Comparison of ENCODE assay signal across 8 cellular contexts in genomic region chr17:30477083-30477757, GRCh38. TPM values are rescaled to one million over a fixed set of nuclear protein-coding genes. Genes with fewer than 3 reads are reported as not detected.
A peak's percentile ranks its signal among the peaks of the same experiment; 100 is the strongest.
DNase-seq lines count a peak whose midpoint lies in the region; ATAC-seq, FAIRE-seq and TF ChIP-seq lines count a peak whose summit lies in the region.

Gene GOSR1 (plus strand): TSS chr17:30477408. CDS start chr17:30477434, 26 bp downstream.

- H3K4me3 ChIP-seq in OCI-LY7 (ENCODE audit: low read depth, low read length, poor library complexity, severe bottlenecking): peak within 1 kb of the TSS; percentile 88
- peak within 1 kb of the TSS; percentile 57 to 100 (median 90) for H3K4me3 ChIP-seq in endothelial cell of umbilical vein (replicated peaks in 1 of 3; ENCODE audit: insufficient read depth in 1 of 3, low read depth in 1 of 3, low read length in 3 of 3)

- peaks cover 17% of the 10 kb centered on the region for H3K4me1 ChIP-seq in OCI-LY7 (ENCODE audit: insufficient read depth, low read length, poor library complexity, severe bottlenecking)
- H3K4me1 ChIP-seq in endothelial cell of umbilical vein (ENCODE audit: control insufficient read depth, extremely low read depth, insufficient read depth, low read length): peaks cover 12% of the 10 kb centered on the region

- CTCF ChIA-PET in OCI-LY7 (lab: Charles Lee; ENCODE audit: unreplicated experiment): interaction anchor here (0.6 kb wide), 1 partner anchor 1589 kb away, joined by 3 read pairs; no protein-coding TSS in a partner anchor
- CTCF ChIA-PET in endothelial cell of umbilical vein (lab: Charles Lee): interaction anchor here (0.7 to 2.2 kb wide), 32 partner anchors 9 to 373 kb away, joined by 3 to 29 read pairs (median 4); partner anchors contain the start of gene BLMH

- H3K36me3 ChIP-seq in OCI-LY7 (ENCODE audit: insufficient read depth, low read length): peaks cover 33% of the 10 kb centered on the region
- H3K36me3 ChIP-seq in endothelial cell of umbilical vein (ENCODE audit: control insufficient read depth in 2 of 2, extremely low read depth in 1 of 2, insufficient read depth in 2 of 2, low read length in 2 of 2): no peaks in the 10 kb centered on the region

- intact Hi-C loops in OCI-LY7 (cut with micrococcal nuclease; ENCODE audit: unreplicated experiment) (loop anchor here (1.0 to 5.0 kb wide), 3 partner anchors 98 to 135 kb away; no protein-coding TSS in a partner anchor), endothelial cell of umbilical vein (cut with micrococcal nuclease) (loop anchor here (1.0 to 5.0 kb wide), 5 partner anchors 78 to 238 kb away; no protein-coding TSS in a partner anchor)

- H3K27ac ChIP-seq in OCI-LY7 (ENCODE audit: low read depth, low read length, poor library complexity, severe bottlenecking): peak within 1 kb of the TSS; percentile 42
- H3K27ac ChIP-seq in endothelial cell of umbilical vein (ENCODE audit: insufficient read depth, low read depth, low read length): peak within 1 kb of the TSS; percentile 85

- POLR2A ChIA-PET in OCI-LY7 (lab: Charles Lee) (interaction anchor here (0.6 to 1.5 kb wide), 3 partner anchors 9 to 955 kb away, joined by 4 to 7 read pairs (median 4); no protein-coding TSS in a partner anchor), endothelial cell of umbilical vein (lab: Charles Lee) (interaction anchor here (0.6 kb wide), 2 partner anchors 117 to 761 kb away, joined by 3 to 4 read pairs; no protein-coding TSS in a partner anchor)

- peak within 1 kb of the TSS; percentile 95 for H2AFZ ChIP-seq in OCI-LY7 (ENCODE audit: low read length)
- peak within 1 kb of the TSS; percentile 83 for H2AFZ ChIP-seq in endothelial cell of umbilical vein (ENCODE audit: low read depth, low read length)

- H3K79me2 ChIP-seq in OCI-LY7 (ENCODE audit: insufficient read depth, low read depth, low read length) (peaks cover 21% of the 10 kb centered on the region), endothelial cell of umbilical vein (ENCODE audit: control insufficient read depth, insufficient read depth, low read length) (peaks cover 19% of the 10 kb centered on the region)

- dilution Hi-C loops in endothelial cell of umbilical vein (cut with MboI; ENCODE audit: extremely low pct_ligation_motif_present, low sequenced_read_pairs): no loop called here

- peak; percentile 93 for ATAC-seq in GM21447 (IDR thresholded peaks at IDR 0.05; ENCODE audit: unreplicated experiment)

- H3K27me3 ChIP-seq in endothelial cell of umbilical vein (ENCODE audit: control insufficient read depth in 2 of 2, insufficient read depth in 2 of 2, low read length in 2 of 2): peaks cover 0 to 4% of the 10 kb centered on the region in 2 experiments

- peak; percentile 84 for TF ChIP-seq CTCF in OCI-LY7 (conservative IDR thresholded peaks at IDR 0.05; ENCODE audit: low read length)
- peak; percentile 78 to 93 for TF ChIP-seq CTCF in endothelial cell of umbilical vein (IDR thresholded peaks at IDR 0.05; ENCODE audit: extremely low read depth in 1 of 2, insufficient read depth in 1 of 2, low read depth in 1 of 2, low read length in 2 of 2)

- H3K9ac ChIP-seq in endothelial cell of umbilical vein (replicated peaks; ENCODE audit: extremely low read depth, insufficient read depth, low read length): peak within 1 kb of the TSS; percentile 97

- DNase-seq in DMS 273 treated with DMSO at 0.1 percent for 48 hours (lab: John Stamatoyannopoulos, UW): peak; percentile 91
- peak; percentile 79 for DNase-seq in HuH-7 (ENCODE audit: low spot score)
- peak; percentile 96 for DNase-seq in OCI-LY7 (ENCODE audit: low spot score)
- DNase-seq in activated T-cell treated with anti-CD3 and anti-CD28 coated beads for 1 hour (ENCODE audit: low read depth): peak; percentile 84
- peak; percentile 97 for DNase-seq in endothelial cell of umbilical vein (ENCODE audit: low read depth, low spot score)
- DNase-seq in midbrain (lab: John Stamatoyannopoulos, UW): peak; percentile 97
- peak; percentile 79 to 85 for DNase-seq in stimulated activated CD8-positive, alpha-beta memory T cell treated with anti-CD3 and anti-CD28 coated beads, Interleukin-2, amount 100 ng/mL, for 1 hour (ENCODE audit: low read depth in 2 of 2)

- H3K9me2 ChIP-seq in OCI-LY7 (ENCODE audit: insufficient read depth, low read length): no peaks in the 10 kb centered on the region

- H3K9me3 ChIP-seq in OCI-LY7 (ENCODE audit: low read length) (no peaks in the 10 kb centered on the region), endothelial cell of umbilical vein (replicated peaks; ENCODE audit: control insufficient read depth, insufficient read depth, low read length) (no peaks in the 10 kb centered on the region)

- H3K9me1 ChIP-seq in endothelial cell of umbilical vein (replicated peaks; ENCODE audit: control insufficient read depth, extremely low read depth, insufficient read depth, low read length): no peaks in the 10 kb centered on the region

- peak; percentile 88 for TF ChIP-seq POLR2A in endothelial cell of umbilical vein (IDR thresholded peaks at IDR 0.05; ENCODE audit: low read depth, low read length)

- BruUV-seq in OCI-LY7 (replicated peaks; lab: Mats Ljungman, UMichigan) (no TSS peak), endothelial cell of umbilical vein (replicated peaks; lab: Mats Ljungman, UMichigan) (no TSS peak)

- H4K20me1 ChIP-seq in OCI-LY7 (ENCODE audit: insufficient read depth, low read length) (no peaks in the 10 kb centered on the region), endothelial cell of umbilical vein (replicated peaks; ENCODE audit: control insufficient read depth, extremely low read depth, insufficient read depth, low read length) (no peaks in the 10 kb centered on the region)

- peak; percentile 96 for FAIRE-seq in endothelial cell of umbilical vein (lab: Jason Lieb, UNC)

- H3K4me2 ChIP-seq in OCI-LY7 (ENCODE audit: low read length): peak within 1 kb of the TSS; percentile 78
- H3K4me2 ChIP-seq in endothelial cell of umbilical vein (ENCODE audit: insufficient read depth, low read length): peak within 1 kb of the TSS; percentile 95

TF ChIP-seq in endothelial cell of umbilical vein, 7 proteins besides CTCF, POLR2A, EP300 and RAD21:
- TF ChIP-seq MYC (IDR thresholded peaks at IDR 0.05; ENCODE audit: low read depth, low read length) (peak; percentile 55), GATA2 (IDR thresholded peaks at IDR 0.05; ENCODE audit: insufficient read depth, insufficient read length, low read depth, low read length) (no peak), FOS (IDR thresholded peaks at IDR 0.05; ENCODE audit: borderline replicate concordance, insufficient read depth, low read length) (no peak), POLR2AphosphoS5 (IDR thresholded peaks at IDR 0.05; ENCODE audit: insufficient read depth, low read depth, low read length) (peak; percentile 89), JUN (IDR thresholded peaks at IDR 0.05; ENCODE audit: borderline replicate concordance, insufficient read depth, insufficient read length, low read depth) (no peak), EZH2 (IDR thresholded peaks at IDR 0.05; ENCODE audit: borderline replicate concordance, low read depth, low read length, severe bottlenecking) (no peak)
TF ChIP-seq in endothelial cell of umbilical vein: peak in this region for 2.

RNA-seq across cellular contexts. Expression of gene GOSR1, which starts in this region (rescaled TPM):
- total RNA-seq in OCI-LY7 (2014; rRNA removed; shearing (Covaris generic)): 15.9 and 17.0 TPM in 2 replicates
- total RNA-seq in OCI-LY7 (2022): 49.8 and 49.9 TPM in 2 replicates
- 41.0 and 43.8 TPM in 2 replicates for total RNA-seq in endothelial cell of umbilical vein
- 8.5 and 13.8 TPM in 2 replicates for polyA plus RNA-seq in endothelial cell of umbilical vein
- 13.8 and 15.4 TPM in 2 replicates for polyA plus RNA-seq in endothelial cell of umbilical vein (2011; cell fraction: cytosol; rRNA removed)
- polyA plus RNA-seq in endothelial cell of umbilical vein (2011; cell fraction: nucleus; rRNA removed): 30.7 and 36.7 TPM in 2 replicates
- 38.0 TPM in 2 replicates for polyA plus RNA-seq in endothelial cell of umbilical vein (2012)
- 21.2 and 35.4 TPM in 2 replicates for polyA minus RNA-seq in endothelial cell of umbilical vein
- polyA minus RNA-seq in endothelial cell of umbilical vein (2011; cell fraction: cytosol; rRNA and poly(A)+ RNA removed): 15.9 TPM
- 40.7 and 53.0 TPM in 2 replicates for polyA minus RNA-seq in endothelial cell of umbilical vein (2011; cell fraction: nucleus; rRNA and poly(A)+ RNA removed)

Comparison
In these comparisons a context has a peak if more than half of its experiments do, and no peak if none do; other contexts are left out.
1. Peak in every context shown above with its lines: DNase-seq, ATAC-seq, H3K4me3 ChIP-seq and H3K27ac ChIP-seq.